22 cellular contexts compared by ENCODE assay signal in genomic region chr2:205585451-205586045, GRCh38.
DNase-seq lines count a peak whose midpoint lies in the region; ATAC-seq and TF ChIP-seq lines count a peak whose summit lies in the region.
"Had no signal": no experiment of that assay in that cellular context is flagged by ENCODE, and none has a peak within 500 bp of the region (broad histone marks: within the 10 kb centered on the region; RNA-seq: fewer than 3 reads in every experiment).

No MANE protein-coding gene starts in this region.

- no peak overlapping the region for H3K4me3 Mint-ChIP-seq in neural crest cell
- H3K4me3 Mint-ChIP-seq: activated naive CD8-positive, alpha-beta T cell treated with anti-CD3 and anti-CD28 coated beads, Interleukin-2, amount 50 U/mL, for 24 hours; CD8-positive, alpha-beta memory T cell; dendritic cell treated with granulocyte-macrophage colony-stimulating factor and Interleukin-4, amounts not matched to agents 40 ng/mL and 50 ng/mL, for 4 days; immature natural killer cell had no signal

- no peak for ATAC-seq in SK-N-SH treated with all-trans-retinoic acid at 6 μM for 48 hours
- no peak for ATAC-seq in GM18868 (IDR thresholded peaks at IDR 0.05; ENCODE audit: unreplicated experiment)
- ATAC-seq: activated naive CD8-positive, alpha-beta T cell treated with anti-CD3 and anti-CD28 coated beads, Interleukin-2, amount 50 U/mL, for 24 hours; heart left ventricle; upper lobe of right lung had no signal

- DNase-seq in NCI-H1105 (lab: John Stamatoyannopoulos, UW) (peak; percentile 58), NCI-H510A (lab: John Stamatoyannopoulos, UW) (peak; percentile 68), neural crest cell (ENCODE audit: low read depth, low spot score) (no peak), T-helper 9 cell (no peak), hepatocyte (ENCODE audit: low spot score) (no peak)
- DNase-seq in activated CD8-positive, alpha-beta memory T cell treated with anti-CD3 and anti-CD28 coated beads for 24 hours = no peak
- DNase-seq: activated CD8-positive, alpha-beta memory T cell treated with anti-CD3 and anti-CD28 coated beads, Interleukin-2, amount 50 U/mL, for 48 hours; activated effector memory CD4-positive, alpha-beta T cell treated with anti-CD3 and anti-CD28 coated beads, Interleukin-2, amount 50 U/mL, for 16 hours; activated naive CD8-positive, alpha-beta T cell treated with anti-CD3 and anti-CD28 coated beads, Interleukin-2, amount 50 U/mL, for 24 hours; CD8-positive, alpha-beta memory T cell; heart left ventricle; immature natural killer cell; left ventricle myocardium inferior; NCI-H1694 treated with DMSO at 0.1 percent for 48 hours; SIG-M5; stimulated activated CD8-positive, alpha-beta memory T cell treated with anti-CD3 and anti-CD28 coated beads, Interleukin-4, amount 100 ng/mL, for 48 hours; T-helper 2 cell; upper lobe of right lung; WERI-Rb-1 had no signal

- no peaks in the 10 kb centered on the region for H3K36me3 Mint-ChIP-seq in neural crest cell (ENCODE audit: low read depth)
- H3K36me3 Mint-ChIP-seq: CD8-positive, alpha-beta memory T cell; immature natural killer cell had no signal

- no peaks in the 10 kb centered on the region for H3K4me1 ChIP-seq in hepatocyte (ENCODE audit: insufficient read depth)
- H3K4me1 ChIP-seq: heart left ventricle, left ventricle myocardium inferior, upper lobe of right lung had no signal

- H3K9me3 Mint-ChIP-seq in neural crest cell = no peaks in the 10 kb centered on the region
- H3K9me3 Mint-ChIP-seq: activated naive CD8-positive, alpha-beta T cell treated with anti-CD3 and anti-CD28 coated beads, Interleukin-2, amount 50 U/mL, for 24 hours; CD8-positive, alpha-beta memory T cell; dendritic cell treated with granulocyte-macrophage colony-stimulating factor and Interleukin-4, amounts not matched to agents 40 ng/mL and 50 ng/mL, for 4 days had no signal

- no peaks in the 10 kb centered on the region for H3K9me3 ChIP-seq in hepatocyte (ENCODE audit: low read depth)
- H3K9me3 ChIP-seq: heart left ventricle, left ventricle myocardium inferior, upper lobe of right lung had no signal

- H3K9me2 ChIP-seq in hepatocyte (replicated peaks; ENCODE audit: insufficient read depth) = no peaks in the 10 kb centered on the region

- peaks cover 9% of the 10 kb centered on the region for H3K4me1 Mint-ChIP-seq in neural crest cell
- H3K4me1 Mint-ChIP-seq: activated naive CD8-positive, alpha-beta T cell treated with anti-CD3 and anti-CD28 coated beads, Interleukin-2, amount 50 U/mL, for 24 hours; CD8-positive, alpha-beta memory T cell; immature natural killer cell had no signal

- no peaks in the 10 kb centered on the region for H3K27me3 ChIP-seq in hepatocyte
- H3K27me3 ChIP-seq: heart left ventricle, upper lobe of right lung had no signal

- H3K27me3 Mint-ChIP-seq in neural crest cell (ENCODE audit: low read depth) = no peaks in the 10 kb centered on the region
- H3K27me3 Mint-ChIP-seq: dendritic cell treated with granulocyte-macrophage colony-stimulating factor and Interleukin-4, amounts not matched to agents 40 ng/mL and 50 ng/mL, for 4 days had no signal

- H4K20me1 ChIP-seq in hepatocyte (ENCODE audit: insufficient read depth, poor library complexity, severe bottlenecking) = no peaks in the 10 kb centered on the region

- H3K27ac ChIP-seq in hepatocyte = no peak overlapping the region
- H3K27ac ChIP-seq: heart left ventricle, left ventricle myocardium inferior, upper lobe of right lung, WERI-Rb-1 had no signal

- no peaks in the 10 kb centered on the region for H3K36me3 ChIP-seq in hepatocyte (replicated peaks; ENCODE audit: insufficient read depth, low read depth)
- H3K36me3 ChIP-seq: heart left ventricle, left ventricle myocardium inferior, upper lobe of right lung, WERI-Rb-1 had no signal

- TF ChIP-seq CTCF in neural crest cell (conservative IDR thresholded peaks at IDR 0.05) (no peak), hepatocyte (IDR thresholded peaks at IDR 0.05; ENCODE audit: poor library complexity) (no peak)

- WGBS in hepatocyte (ENCODE audit: low lambda C conversion rate, missing lambda C conversion rate) = 57% methylated on average over 7 of the region's 7 CpGs

- no peak overlapping the region for H2AFZ ChIP-seq in hepatocyte

- H3K4me2 ChIP-seq in hepatocyte = no peak overlapping the region

- peak overlapping the region; percentile 73 for H3K27ac Mint-ChIP-seq in neural crest cell (ENCODE audit: unreplicated experiment)
- H3K27ac Mint-ChIP-seq: activated naive CD8-positive, alpha-beta T cell treated with anti-CD3 and anti-CD28 coated beads, Interleukin-2, amount 50 U/mL, for 24 hours; CD8-positive, alpha-beta memory T cell; dendritic cell treated with granulocyte-macrophage colony-stimulating factor and Interleukin-4, amounts not matched to agents 40 ng/mL and 50 ng/mL, for 4 days; immature natural killer cell had no signal

- no peaks in the 10 kb centered on the region for H3K79me2 ChIP-seq in hepatocyte

- no peak overlapping the region for H3K4me3 ChIP-seq in hepatocyte
- H3K4me3 ChIP-seq: heart left ventricle, left ventricle myocardium inferior, upper lobe of right lung had no signal

TF ChIP-seq in SK-N-SH treated with all-trans-retinoic acid at 6 μM for 48 hours, 23 proteins besides CTCF, POLR2A, EP300 and RAD21:
- TF ChIP-seq RARB (CRISPR knock-in tag; IDR thresholded peaks at IDR 0.05) (no peak), TCF4 (CRISPR knock-in tag; IDR thresholded peaks at IDR 0.05; ENCODE audit: borderline replicate concordance) (peak; percentile 62; the same call in 1 of the 2 replicates), ARNTL (CRISPR knock-in tag; IDR thresholded peaks at IDR 0.05; ENCODE audit: borderline replicate concordance, low read depth) (no peak)

Comparison
In these comparisons a context has a peak if more than half of its experiments do, and no peak if none do; other contexts are left out.
1. DNase-seq: peak in NCI-H1105 (single experiment) and NCI-H510A (single experiment); none in neural crest cell (single experiment), T-helper 9 cell (single experiment), activated CD8-positive, alpha-beta memory T cell treated with anti-CD3 and anti-CD28 coated beads for 24 hours (single experiment) and hepatocyte (single experiment).